Comparison of ENCODE assay signal across 15 cellular contexts in the genomic region with DNA sequence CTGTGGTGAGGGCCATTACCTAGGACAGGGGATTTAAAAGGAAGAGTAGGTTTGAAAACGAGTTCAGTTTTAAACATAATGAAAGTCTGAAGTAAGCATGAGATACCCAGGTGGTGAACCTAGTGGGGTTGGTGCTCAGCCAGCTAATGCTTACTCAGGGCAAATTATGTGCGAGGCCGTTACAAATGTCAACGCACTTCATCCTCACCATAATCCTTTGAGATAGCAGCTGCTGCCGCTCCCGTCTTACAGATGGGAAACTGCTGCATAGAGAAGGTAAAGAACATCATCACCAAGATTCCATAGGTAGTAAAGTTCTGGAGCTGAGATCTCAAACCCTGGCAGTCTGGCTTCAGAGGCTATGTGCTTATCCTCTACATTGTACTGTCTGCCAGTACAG.
"Had no signal": no experiment of that assay in that cellular context is flagged by ENCODE, and none has a peak within 500 bp of the region (broad histone marks: within the 10 kb centered on the region; RNA-seq: fewer than 3 reads in every experiment).

No MANE protein-coding gene starts in this region.

- H3K9me3 ChIP-seq: transverse colon had no signal

- H3K4me3 ChIP-seq: lung, spleen, transverse colon had no signal

- ATAC-seq: activated CD4-positive, CD25-positive, alpha-beta regulatory T cell treated with anti-CD3 and anti-CD28 coated beads, Interleukin-2, amount 50 U/mL, for 24 hours; activated CD8-positive, alpha-beta memory T cell treated with anti-CD3 and anti-CD28 coated beads, Interleukin-2, amount 10 ng/mL, durations not matched to agents 7 days and 5 days; activated naive CD4-positive, alpha-beta T cell treated with anti-CD3 and anti-CD28 coated beads, Interleukin-2, amount 50 U/mL, for 72 hours; naive thymus-derived CD8-positive, alpha-beta T cell; stimulated activated naive B cell treated with anti-CD40 and anti-IgM and Interleukin-4, amounts not matched to agents 10 μg/mL and 1 μg/mL and 100 μg/mL, for 72 hours had no signal

- H3K36me3 ChIP-seq: brain microvascular endothelial cell, transverse colon had no signal

- H3K27ac ChIP-seq: brain microvascular endothelial cell, spleen, transverse colon had no signal

- DNase-seq: activated CD4-positive, alpha-beta T cell treated with anti-CD3 and anti-CD28 coated beads, Interleukin-2, amount 50 U/mL, for 4 hours; activated CD8-positive, alpha-beta memory T cell treated with anti-CD3 and anti-CD28 coated beads, Interleukin-2, amount 10 ng/mL, durations not matched to agents 7 days and 5 days; activated effector memory CD4-positive, alpha-beta T cell treated with anti-CD3 and anti-CD28 coated beads, Interleukin-2, amount 50 U/mL, for 16 hours; activated T-cell treated with anti-CD3 and anti-CD28 coated beads, Interleukin-2, amount 50 U/mL, for 24 hours; endodermal cell; naive thymus-derived CD8-positive, alpha-beta T cell; right cardiac atrium; spleen; stimulated activated CD4-positive, alpha-beta T cell treated with anti-CD3 and anti-CD28 coated beads, Interleukin-1b, Interleukin-23, amount 100 ng/mL, for 48 hours; stimulated activated naive B cell treated with anti-CD40 and anti-IgM and Interleukin-4, amounts not matched to agents 10 μg/mL and 1 μg/mL and 100 μg/mL, for 72 hours; transverse colon had no signal

- H3K27me3 ChIP-seq: brain microvascular endothelial cell, spleen, transverse colon had no signal
